ENCODE assay signal across 15 cellular contexts in the genomic region with DNA sequence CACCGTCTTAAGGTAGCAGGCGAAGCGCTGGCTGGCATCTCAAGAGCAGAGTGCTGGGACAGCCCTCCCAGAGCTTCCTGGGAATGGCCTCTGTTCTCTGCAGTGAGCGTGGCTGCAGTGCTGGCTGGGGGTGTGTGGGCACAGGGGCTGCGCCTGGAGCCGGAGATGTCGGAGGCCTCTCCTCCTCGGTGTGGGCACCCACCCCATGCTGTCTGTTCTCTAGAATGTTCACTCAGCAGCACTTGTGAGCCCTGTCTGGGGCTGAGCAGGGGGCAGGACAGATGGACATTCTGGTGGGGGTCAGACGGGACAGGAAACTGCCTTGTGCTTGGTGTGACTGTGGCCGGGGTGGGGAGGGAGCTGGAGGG. TPM values are rescaled to one million over a fixed set of nuclear protein-coding genes. Genes with fewer than 3 reads are reported as not detected.
A peak's percentile ranks its signal among the peaks of the same experiment; 100 is the strongest.
DNase-seq lines count a peak whose midpoint lies in the region; ATAC-seq, FAIRE-seq and TF ChIP-seq lines count a peak whose summit lies in the region.
"Had no signal": no experiment of that assay in that cellular context is flagged by ENCODE, and none has a peak within 500 bp of the region (broad histone marks: within the 10 kb centered on the region; RNA-seq: fewer than 3 reads in every experiment).

No MANE protein-coding gene starts in this region.

- TF ChIP-seq RAD21 in H1 (IDR thresholded peaks at IDR 0.05 in 1 of 2, conservative IDR thresholded peaks at IDR 0.05 in 1 of 2; ENCODE audit: low read depth in 2 of 2, low read length in 2 of 2) = no peak

- H4K8ac ChIP-seq in H1 (ENCODE audit: extremely low read depth, insufficient read depth, low read length) = no peak overlapping the region

- peaks cover 0 to 37% of the 10 kb centered on the region in 2 experiments; a peak in 1 of 4 replicates for H3K79me2 ChIP-seq in H1 (ENCODE audit: control insufficient read depth in 1 of 2, insufficient read depth in 2 of 2, low read length in 2 of 2)
- H3K79me2 ChIP-seq in parathyroid adenoma = peaks cover 63% of the 10 kb centered on the region

- POLR2A ChIA-PET in H1 (lab: Charles Lee; ENCODE audit: partially characterized antibody) = interaction anchor here (1.0 kb wide), 1 partner anchor 54 kb away, joined by 3 read pairs; no protein-coding TSS in a partner anchor

- no peak overlapping the region for H2AK5ac ChIP-seq in H1 (ENCODE audit: low read depth, low read length)

- no peak overlapping the region for H4K5ac ChIP-seq in H1 (ENCODE audit: insufficient read length, low read depth, low read length)

- H3K23me2 ChIP-seq in H1 (ENCODE audit: low read depth, low read length) = no peaks in the 10 kb centered on the region

- DNase-seq in CD4-positive, CD25-positive, alpha-beta regulatory T cell = no peak
- DNase-seq in LNCaP clone FGC (ENCODE audit: low read depth) (no peak), H1 (ENCODE audit: low read depth in 1 of 2, low spot score in 2 of 2) (no peak), mucosa of descending colon (no peak)
- DNase-seq: activated naive CD4-positive, alpha-beta T cell; central memory CD4-positive, alpha-beta T cell; GF-D8; mammary epithelial cell; NCI-H1092; NCI-H446; stimulated activated CD4-positive, alpha-beta T cell treated with anti-CD3 and anti-CD28 coated beads, Interleukin-4, amount 100 ng/mL, for 24 hours had no signal

- H2AFZ ChIP-seq in H1 (ENCODE audit: low read length) (no peak overlapping the region), parathyroid adenoma (no peak overlapping the region)

- 0 out of 7 replicates have a peak overlapping the region, but pooled peaks of 1 of the 4 experiments have one; percentile 1 for H3K9ac ChIP-seq in H1 (replicated peaks in 1 of 4; ENCODE audit: extremely low read depth in 1 of 4, low read depth in 3 of 4, low read length in 3 of 4)
- H3K9ac ChIP-seq in parathyroid adenoma = no peak overlapping the region

- no peak overlapping the region for H2BK12ac ChIP-seq in H1 (ENCODE audit: low read depth, low read length)

- H4K20me1 ChIP-seq in H1 (replicated peaks in 1 of 2; ENCODE audit: control insufficient read depth in 1 of 2, insufficient read depth in 2 of 2, low read length in 2 of 2) = peaks cover 53 to 54% of the 10 kb centered on the region in 2 experiments

- no peak overlapping the region for H2BK120ac ChIP-seq in H1 (replicated peaks; ENCODE audit: low read depth, low read length)

- no peak overlapping the region for H3K14ac ChIP-seq in H1 (ENCODE audit: insufficient read length)

- H3K27ac Mint-ChIP-seq in CD4-positive, CD25-positive, alpha-beta regulatory T cell = peak overlapping the region; percentile 68 to 88 (median 81)

- peak overlapping the region in 3 of 4 donors; percentile 68 to 72 (median 71) for H3K4me3 Mint-ChIP-seq in CD4-positive, CD25-positive, alpha-beta regulatory T cell

- no peak overlapping the region for H4K91ac ChIP-seq in H1 (replicated peaks; ENCODE audit: insufficient read length, low read length)

- no peaks in the 10 kb centered on the region for H3K27me3 Mint-ChIP-seq in CD4-positive, CD25-positive, alpha-beta regulatory T cell

- TF ChIP-seq POLR2A in H1 (IDR thresholded peaks at IDR 0.05; ENCODE audit: control extremely low read depth in 1 of 2, low read depth in 2 of 2, low read length in 2 of 2) = no peak

- peaks cover 29% of the 10 kb centered on the region for H3K79me1 ChIP-seq in H1 (ENCODE audit: low read depth, low read length)

- H3K4ac ChIP-seq in H1 (replicated peaks; ENCODE audit: insufficient read length, low read depth, low read length) = no peak overlapping the region

- H2BK15ac ChIP-seq in H1 (ENCODE audit: low read length) = no peak overlapping the region

- TF ChIP-seq CTCF in LNCaP clone FGC (IDR thresholded peaks at IDR 0.05; ENCODE audit: control insufficient read depth, extremely low read depth, insufficient read depth) (no peak), H1 (IDR thresholded peaks at IDR 0.05; ENCODE audit: control extremely low read depth in 1 of 3, insufficient read depth in 1 of 3, low read depth in 1 of 3, low read length in 3 of 3) (no peak), parathyroid adenoma (IDR thresholded peaks at IDR 0.05) (no peak), mucosa of descending colon (IDR thresholded peaks at IDR 0.05) (no peak)

- H3K36me3 Mint-ChIP-seq in CD4-positive, CD25-positive, alpha-beta regulatory T cell = no peaks in the 10 kb centered on the region

- peak overlapping the region; percentile 72 for H3K27ac ChIP-seq in CD4-positive, CD25-positive, alpha-beta regulatory T cell (ENCODE audit: insufficient read depth, low read length, poor library complexity, severe bottlenecking)
- H3K27ac ChIP-seq in H1 (ENCODE audit: low read depth, low read length) (no peak overlapping the region), parathyroid adenoma (peak overlapping the region; percentile 73)

- no peaks in the 10 kb centered on the region for H3K9me3 ChIP-seq in CD4-positive, CD25-positive, alpha-beta regulatory T cell (ENCODE audit: control insufficient read depth in 2 of 2, low read length in 2 of 2)
- H3K9me3 ChIP-seq in H1 (ENCODE audit: insufficient read depth in 2 of 2, low read depth in 1 of 2, low read length in 1 of 2) (no peaks in the 10 kb centered on the region), parathyroid adenoma (ENCODE audit: control insufficient read depth, low read length) (no peaks in the 10 kb centered on the region), mucosa of descending colon (no peaks in the 10 kb centered on the region)

- CTCF ChIA-PET in H1 (lab: Charles Lee; ENCODE audit: partially characterized antibody) = interaction anchor here (0.6 to 4.8 kb wide), 15 partner anchors 9 to 231 kb away, joined by 3 to 26 read pairs (median 4); no protein-coding TSS in a partner anchor

- no peak overlapping the region for H3K18ac ChIP-seq in H1 (ENCODE audit: extremely low read depth, low read length)

- TF ChIP-seq EP300 in H1 (IDR thresholded peaks at IDR 0.05; ENCODE audit: borderline replicate concordance in 1 of 2, low read depth in 2 of 2, low read length in 2 of 2) = no peak

- no peak overlapping the region for H3K56ac ChIP-seq in H1 (replicated peaks; ENCODE audit: insufficient read length, low read depth, low read length)

- peaks cover 0 to 58% (median 25%) of the 10 kb centered on the region in 4 donors for H3K4me1 Mint-ChIP-seq in CD4-positive, CD25-positive, alpha-beta regulatory T cell

- no peak overlapping the region for H3K4me3 ChIP-seq in CD4-positive, CD25-positive, alpha-beta regulatory T cell (ENCODE audit: low read depth, low read length)
- H3K4me3 ChIP-seq in LNCaP clone FGC (ENCODE audit: low read depth, low read length) = peak overlapping the region; percentile 46; the same call in 1 of the 2 replicates
- no peak overlapping the region for H3K4me3 ChIP-seq in H1 (ENCODE audit: extremely low read depth in 1 of 4, insufficient read depth in 2 of 4, low read depth in 3 of 4, low read length in 4 of 4)
- H3K4me3 ChIP-seq in parathyroid adenoma (ENCODE audit: low read depth, low read length) = no peak overlapping the region
- no peak overlapping the region for H3K4me3 ChIP-seq in mucosa of descending colon

- peaks cover 56% of the 10 kb centered on the region for H3K4me1 ChIP-seq in CD4-positive, CD25-positive, alpha-beta regulatory T cell (ENCODE audit: control insufficient read depth, insufficient read depth, low read length, poor library complexity, severe bottlenecking)
- peaks cover 0 to 39% (median 14%) of the 10 kb centered on the region in 4 experiments; a peak in 6 of 7 replicates for H3K4me1 ChIP-seq in H1 (replicated peaks in 1 of 4; ENCODE audit: control insufficient read depth in 3 of 4, insufficient read depth in 4 of 4, low read length in 3 of 4)
- H3K4me1 ChIP-seq in parathyroid adenoma = peaks cover 44% of the 10 kb centered on the region
- H3K4me1 ChIP-seq in mucosa of descending colon (ENCODE audit: low read depth) = peaks cover 18% of the 10 kb centered on the region

- peaks cover 10% of the 10 kb centered on the region for H3K36me3 ChIP-seq in CD4-positive, CD25-positive, alpha-beta regulatory T cell (ENCODE audit: control insufficient read depth, insufficient read depth, low read length)
- H3K36me3 ChIP-seq in H1 (ENCODE audit: control insufficient read depth in 2 of 4, insufficient read depth in 4 of 4, low read length in 3 of 4) (peaks cover 0 to 10% (median 0%) of the 10 kb centered on the region in 4 experiments; a peak in 1 of 8 replicates), parathyroid adenoma (ENCODE audit: control insufficient read depth, insufficient read depth, low read length) (no peaks in the 10 kb centered on the region), mucosa of descending colon (ENCODE audit: low read depth) (no peaks in the 10 kb centered on the region)

- FAIRE-seq in H1 (lab: Jason Lieb, UNC) = no peak

- no peak overlapping the region for H3K23ac ChIP-seq in H1 (ENCODE audit: insufficient read length)

- no peaks in the 10 kb centered on the region for H3K9me3 Mint-ChIP-seq in CD4-positive, CD25-positive, alpha-beta regulatory T cell
- H3K9me3 Mint-ChIP-seq: T-helper 2 cell treated with Interferon-gamma antibody and Interleukin-4, amounts not matched to agents 5 μg/mL and 100 μg/mL, for 36 hours had no signal

- ATAC-seq in CD4-positive, CD25-positive, alpha-beta regulatory T cell (ENCODE audit: low read depth in 2 of 2) = no peak
- no peak for ATAC-seq in mucosa of descending colon
- no peak for ATAC-seq in HG02981 (IDR thresholded peaks at IDR 0.05; ENCODE audit: unreplicated experiment)
- no peak for ATAC-seq in GM18511 (IDR thresholded peaks at IDR 0.05; ENCODE audit: unreplicated experiment)

- no peak overlapping the region for H3K4me2 ChIP-seq in H1 (ENCODE audit: insufficient read depth in 1 of 2, low read depth in 2 of 2, low read length in 2 of 2)
- H3K4me2 ChIP-seq in parathyroid adenoma (ENCODE audit: low read length) = no peak overlapping the region

- H2BK20ac ChIP-seq in H1 (ENCODE audit: low read length) = no peak overlapping the region

- peak overlapping the region; percentile 44; the same call in 1 of the 2 replicates for H2BK5ac ChIP-seq in H1 (ENCODE audit: low read depth, low read length)

- 83% methylated on average over 10 of the region's 10 CpGs; no CpG with 5 or more reads in 1 of the 2 experiments for WGBS in H1 (ENCODE audit: extremely low coverage in 1 of 2, insufficient coverage in 1 of 2, insufficient read length in 1 of 2, insufficient replicate concordance in 2 of 2, low coverage in 1 of 2, low lambda C conversion rate in 2 of 2, missing lambda C conversion rate in 1 of 2), 2 experiments

- intact Hi-C loops in mucosa of descending colon (cut with DNase I, micrococcal nuclease) = no loop called here

- no peaks in the 10 kb centered on the region for H3K27me3 ChIP-seq in CD4-positive, CD25-positive, alpha-beta regulatory T cell (ENCODE audit: control insufficient read depth, insufficient read depth, low read length)
- H3K27me3 ChIP-seq in H1 (replicated peaks in 1 of 4; ENCODE audit: control insufficient read depth in 3 of 4, extremely low read depth in 1 of 4, insufficient read depth in 3 of 4, low read length in 3 of 4) (no peaks in the 10 kb centered on the region; a peak in 1 of 7 replicates), parathyroid adenoma (ENCODE audit: control insufficient read depth, insufficient read depth, low read length) (no peaks in the 10 kb centered on the region)

RNA-seq across cellular contexts. Expression of a gene that starts 15.9 kb away (rescaled TPM):
- 94.6 TPM for total RNA-seq in CD4-positive, CD25-positive, alpha-beta regulatory T cell
- under 1 TPM; 0.16 to 0.78 (median 0.31) TPM for polyA plus RNA-seq in CD4-positive, CD25-positive, alpha-beta regulatory T cell
- total RNA-seq in H1 (2021; fragmentation: NEBNext Ultra II Directional; extraction: Animal tissue kit (Norgen Biotek cat#: 25700)) = 109 and 123 TPM in 2 replicates
- polyA plus RNA-seq in H1 (2011; rRNA removed) = 18.4 and 78.9 TPM in 2 replicates
- 13.8 TPM for polyA plus RNA-seq in H1 (2011; cell fraction: cytosol; rRNA removed)
- polyA plus RNA-seq in H1 (2011; cell fraction: nucleus; rRNA removed) = 51.7 TPM
- polyA plus RNA-seq in H1 (2012, experiment 1 of 2) = 70.6 to 100 TPM (median 74.4 TPM) in 4 replicates
- 111 TPM for polyA plus RNA-seq in H1 (2012, experiment 2 of 2)
- polyA plus RNA-seq in H1 (2013, experiment 1 of 2) = 79.0 TPM
- 73.0 TPM for polyA plus RNA-seq in H1 (2013, experiment 2 of 2)
- polyA minus RNA-seq in H1 (2011; rRNA and poly(A)+ RNA removed) = 1.7 and 39.3 TPM in 2 replicates
- 52.3 TPM for polyA minus RNA-seq in H1 (2011; cell fraction: cytosol; rRNA and poly(A)+ RNA removed)
- polyA minus RNA-seq in H1 (2011; cell fraction: nucleus; rRNA and poly(A)+ RNA removed) = 28.5 TPM
- total RNA-seq in mucosa of descending colon = 10 to 100 TPM; 54.7 to 68.5 (median 55.6) TPM
